In genomic region chr5:131671994-131672655, GRCh38 we compare ENCODE assay signal across 8 cellular contexts. TPM values are rescaled to one million over a fixed set of nuclear protein-coding genes. Genes with fewer than 3 reads are reported as not detected.
DNase-seq lines count a peak whose midpoint lies in the region; ATAC-seq and TF ChIP-seq lines count a peak whose summit lies in the region.

No MANE protein-coding gene starts in this region.

- no peak overlapping the region for H3K4me3 Mint-ChIP-seq in activated naive CD8-positive, alpha-beta T cell treated with anti-CD3 and anti-CD28 coated beads, Interleukin-2, amount 50 U/mL, for 24 hours

- peaks cover 0 to 50% of the 10 kb centered on the region in 2 donors for H3K4me1 ChIP-seq in right atrium auricular region

- peaks cover 53% of the 10 kb centered on the region for H3K36me3 Mint-ChIP-seq in activated naive CD8-positive, alpha-beta T cell treated with anti-CD3 and anti-CD28 coated beads, Interleukin-2, amount 50 U/mL, for 24 hours (ENCODE audit: low read depth)

- peaks cover 33% of the 10 kb centered on the region for H3K36me3 ChIP-seq in right atrium auricular region

- DNase-seq in EH (ENCODE audit: low read depth), result peak; percentile 94
- no peak for DNase-seq in activated naive CD8-positive, alpha-beta T cell treated with anti-CD3 and anti-CD28 coated beads, Interleukin-2, amount 50 U/mL, for 24 hours
- no peak for DNase-seq in right atrium auricular region (ENCODE audit: low spot score)
- peak; percentile 75 for DNase-seq in putamen (ENCODE audit: low spot score)

- H3K9me3 ChIP-seq in right atrium auricular region, result no peaks in the 10 kb centered on the region

- H3K4me3 ChIP-seq in right atrium auricular region, result no peak overlapping the region

- H3K27ac Mint-ChIP-seq in activated naive CD8-positive, alpha-beta T cell treated with anti-CD3 and anti-CD28 coated beads, Interleukin-2, amount 50 U/mL, for 24 hours, result peak overlapping the region; percentile 29

- H3K27me3 Mint-ChIP-seq in activated naive CD8-positive, alpha-beta T cell treated with anti-CD3 and anti-CD28 coated beads, Interleukin-2, amount 50 U/mL, for 24 hours, result no peaks in the 10 kb centered on the region

- ATAC-seq in activated naive CD8-positive, alpha-beta T cell treated with anti-CD3 and anti-CD28 coated beads, Interleukin-2, amount 50 U/mL, for 24 hours, result no peak
- ATAC-seq in HG03196 (IDR thresholded peaks at IDR 0.05; ENCODE audit: unreplicated experiment) (no peak), HG02870 (IDR thresholded peaks at IDR 0.05; ENCODE audit: unreplicated experiment) (no peak), HG02571 (IDR thresholded peaks at IDR 0.05; ENCODE audit: unreplicated experiment) (no peak), GM21423 (IDR thresholded peaks at IDR 0.05; ENCODE audit: unreplicated experiment) (no peak)

- no peaks in the 10 kb centered on the region for H3K27me3 ChIP-seq in right atrium auricular region

- peaks cover 28% of the 10 kb centered on the region for H3K4me1 Mint-ChIP-seq in activated naive CD8-positive, alpha-beta T cell treated with anti-CD3 and anti-CD28 coated beads, Interleukin-2, amount 50 U/mL, for 24 hours

- H3K9me3 Mint-ChIP-seq in activated naive CD8-positive, alpha-beta T cell treated with anti-CD3 and anti-CD28 coated beads, Interleukin-2, amount 50 U/mL, for 24 hours, result no peaks in the 10 kb centered on the region

- TF ChIP-seq CTCF in right atrium auricular region (IDR thresholded peaks at IDR 0.05), result no peak

- peak overlapping the region; percentile 74 to 92 for H3K27ac ChIP-seq in right atrium auricular region

RNA-seq across cellular contexts. Expression of gene RAPGEF6, which starts 37.1 kb away (rescaled TPM):
- total RNA-seq in right atrium auricular region, result 10 to 100 TPM; 10.0 to 14.0 TPM

Comparison
In these comparisons a context has a peak if more than half of its experiments do, and no peak if none do; other contexts are left out.
1. DNase-seq: peak in EH (single experiment) and putamen (single experiment); none in activated naive CD8-positive, alpha-beta T cell treated with anti-CD3 and anti-CD28 coated beads, Interleukin-2, amount 50 U/mL, for 24 hours (single experiment) and right atrium auricular region (single experiment).